In genomic region chr1:10431065-10431730, GRCh38 we compare ENCODE assay signal across 8 cellular contexts. TPM values are rescaled to one million over a fixed set of nuclear protein-coding genes. Genes with fewer than 3 reads are reported as not detected.
A peak's percentile ranks its signal among the peaks of the same experiment; 100 is the strongest.
DNase-seq lines count a peak whose midpoint lies in the region; TF ChIP-seq lines count a peak whose summit lies in the region.

No MANE protein-coding gene starts in this region.

- no peak for TF ChIP-seq EP300 in suprapubic skin (IDR thresholded peaks at IDR 0.05)

- TF ChIP-seq POLR2A in adrenal gland (IDR thresholded peaks at IDR 0.05) = no peak
- no peak for TF ChIP-seq POLR2A in suprapubic skin (IDR thresholded peaks at IDR 0.05)

- intact Hi-C loops in adrenal gland (cut with DNase I) = loop anchor here (5.0 kb wide), 1 partner anchor 61 kb away; no protein-coding TSS in a partner anchor

- H3K4me1 ChIP-seq in adrenal gland (replicated peaks in 1 of 2) (peaks cover 9 to 20% of the 10 kb centered on the region in 2 donors), suprapubic skin (peaks cover 23% of the 10 kb centered on the region)

- WGBS in adrenal gland, 4 donors = 21 to 29% (median 24%) methylated on average over 25 to 31 of the region's 31 CpGs
- WGBS in suprapubic skin = 26% methylated on average over 25 of the region's 31 CpGs

- DNase-seq in ELR (ENCODE audit: low read depth) (peak; percentile 55), LNCaP clone FGC (ENCODE audit: low read depth) (no peak), adrenal gland (peak in 1 of 7 donors; percentile 60), suprapubic skin (ENCODE audit: low spot score in 2 of 2) (no peak), kidney glomerular epithelial cell (lab: John Stamatoyannopoulos, UW) (no peak), putamen (ENCODE audit: low spot score) (no peak), NCI-H2107 (lab: John Stamatoyannopoulos, UW) (no peak)

- TF ChIP-seq CTCF in LNCaP clone FGC (IDR thresholded peaks at IDR 0.05; ENCODE audit: control insufficient read depth, extremely low read depth, insufficient read depth) (no peak), adrenal gland (IDR thresholded peaks at IDR 0.05) (no peak), suprapubic skin (IDR thresholded peaks at IDR 0.05) (no peak)

- H3K27me3 ChIP-seq in adrenal gland (no peaks in the 10 kb centered on the region), layer of hippocampus (ENCODE audit: control insufficient read depth, insufficient read depth, low read length) (no peaks in the 10 kb centered on the region), suprapubic skin (no peaks in the 10 kb centered on the region)

- peak overlapping the region in 2 of 5 donors; percentile 39 to 79 for H3K27ac ChIP-seq in adrenal gland
- peak overlapping the region; percentile 69 for H3K27ac ChIP-seq in layer of hippocampus (ENCODE audit: low read depth, low read length)
- no peak overlapping the region for H3K27ac ChIP-seq in suprapubic skin

- H3K36me3 ChIP-seq in adrenal gland (replicated peaks in 1 of 2) (no peaks in the 10 kb centered on the region), suprapubic skin (no peaks in the 10 kb centered on the region)

- H3K9me3 ChIP-seq in adrenal gland (replicated peaks in 1 of 3) (no peaks in the 10 kb centered on the region), suprapubic skin (no peaks in the 10 kb centered on the region)

- H3K4me3 ChIP-seq in LNCaP clone FGC (ENCODE audit: low read depth, low read length) (peak overlapping the region; percentile 95), adrenal gland (peak overlapping the region; percentile 15 to 70 (median 68)), suprapubic skin (peak overlapping the region; percentile 64)

RNA-seq across cellular contexts. Expression of gene CENPS, which starts 1.0 kb away (rescaled TPM):
- 10 to 100 TPM in 7 of 8 donors, 1 to 10 TPM in 1; 10.0 to 32.9 (median 16.0) TPM for total RNA-seq in adrenal gland
- 10 to 100 TPM; 19.6 to 25.4 (median 24.5) TPM for polyA plus RNA-seq in adrenal gland
- 1 to 10 TPM in 2 of 4 donors, under 1 TPM in 1, not detected in 1; 0.62 to 3.6 (median 2.5) TPM for total RNA-seq in suprapubic skin

RNA-seq across cellular contexts. Expression of gene CORT, which starts 18.6 kb away (rescaled TPM):
- total RNA-seq in adrenal gland = under 1 TPM in 3 of 8 donors, not detected in 5; 0.44 to 0.53 (median 0.46) TPM
- polyA plus RNA-seq in adrenal gland = 1 to 10 TPM in 1 of 3 donors, under 1 TPM in 1, not detected in 1; 0.67 to 1.4 TPM
- total RNA-seq in suprapubic skin = not detected

RNA-seq across cellular contexts. Expression of gene PGD, which starts 32.3 kb away (rescaled TPM):
- total RNA-seq in adrenal gland (100 to 1,000 TPM in 2 of 8 donors, 10 to 100 TPM in 6; 68.5 to 162 (median 84.6) TPM), suprapubic skin (10 to 100 TPM; 42.3 to 78.8 (median 77.7) TPM)
- 100 to 1,000 TPM in 1 of 3 donors, 10 to 100 TPM in 2; 32.2 to 170 (median 41.4) TPM for polyA plus RNA-seq in adrenal gland

RNA-seq across cellular contexts. Expression of gene DFFA, which starts 41.1 kb away (rescaled TPM):
- total RNA-seq in adrenal gland = 10 to 100 TPM; 22.5 to 42.1 (median 35.6) TPM
- polyA plus RNA-seq in adrenal gland = 10 to 100 TPM; 13.0 to 35.2 (median 13.0) TPM
- 10 to 100 TPM; 16.4 to 21.3 (median 20.2) TPM for total RNA-seq in suprapubic skin

RNA-seq across cellular contexts. Expression of gene PEX14, which starts 43.6 kb away (rescaled TPM):
- total RNA-seq in adrenal gland (10 to 100 TPM in 6 of 8 donors, 1 to 10 TPM in 2; 9.7 to 23.9 (median 18.1) TPM), suprapubic skin (10 to 100 TPM; 14.6 to 19.0 (median 17.6) TPM)
- polyA plus RNA-seq in adrenal gland = 10 to 100 TPM; 15.7 to 19.5 (median 19.5) TPM
